ENCODE assay signal across 2 cellular contexts in the genomic region with DNA sequence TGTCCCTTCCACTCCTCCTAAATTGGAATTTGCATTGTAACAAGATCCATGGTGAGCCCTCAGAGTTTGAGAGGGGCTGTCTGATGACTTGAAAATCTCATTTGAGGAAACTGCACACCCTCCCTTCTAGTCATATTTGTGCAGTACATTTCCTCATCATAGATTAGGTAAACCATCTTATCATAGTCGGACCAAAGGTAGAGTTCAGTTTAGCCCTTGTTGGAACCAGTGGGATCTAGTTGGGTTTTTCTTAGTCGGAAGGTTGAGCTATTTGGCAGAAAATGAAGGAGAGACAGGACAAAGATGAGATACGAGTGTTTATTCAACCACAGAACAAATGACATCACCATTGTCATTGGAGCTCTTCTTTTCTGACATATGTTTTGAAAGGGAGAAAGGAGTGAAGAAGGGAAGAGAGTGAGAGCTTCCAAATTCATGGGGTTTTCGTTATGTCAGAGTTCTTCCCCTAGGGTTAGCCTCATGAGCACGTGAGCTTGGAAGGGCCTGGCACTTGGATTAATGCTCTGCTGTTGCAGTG.
TF ChIP-seq lines count a peak whose summit lies in the region.

No MANE protein-coding gene starts in this region.

TF ChIP-seq in HCT116, 20 proteins besides CTCF, POLR2A, EP300 and RAD21:
- TF ChIP-seq TCF7L2 (IDR thresholded peaks at IDR 0.05; ENCODE audit: borderline replicate concordance, extremely low read depth, insufficient read depth, insufficient read length) (no peak), SRF (IDR thresholded peaks at IDR 0.05; ENCODE audit: low read depth) (no peak), CEBPB (IDR thresholded peaks at IDR 0.05; ENCODE audit: low read depth) (no peak)

TF ChIP-seq in HepG2, 621 proteins besides CTCF, POLR2A, EP300 and RAD21 (continues in another document):
- TF ChIP-seq ATF7 (IDR thresholded peaks at IDR 0.05): peak; percentile 92
- TF ChIP-seq ATF7 (CRISPR knock-in tag; IDR thresholded peaks at IDR 0.05): no peak; the same call in 1 of the 2 replicates
- TF ChIP-seq KLF11 (CRISPR knock-in tag; IDR thresholded peaks at IDR 0.05): no peak
- TF ChIP-seq FOXK1 (CRISPR knock-in tag; IDR thresholded peaks at IDR 0.05; ENCODE audit: borderline replicate concordance, low read depth): no peak
- TF ChIP-seq, protein P1, sequence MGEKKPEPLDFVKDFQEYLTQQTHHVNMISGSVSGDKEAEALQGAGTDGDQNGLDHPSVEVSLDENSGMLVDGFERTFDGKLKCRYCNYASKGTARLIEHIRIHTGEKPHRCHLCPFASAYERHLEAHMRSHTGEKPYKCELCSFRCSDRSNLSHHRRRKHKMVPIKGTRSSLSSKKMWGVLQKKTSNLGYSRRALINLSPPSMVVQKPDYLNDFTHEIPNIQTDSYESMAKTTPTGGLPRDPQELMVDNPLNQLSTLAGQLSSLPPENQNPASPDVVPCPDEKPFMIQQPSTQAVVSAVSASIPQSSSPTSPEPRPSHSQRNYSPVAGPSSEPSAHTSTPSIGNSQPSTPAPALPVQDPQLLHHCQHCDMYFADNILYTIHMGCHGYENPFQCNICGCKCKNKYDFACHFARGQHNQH (CRISPR knock-in tag; IDR thresholded peaks at IDR 0.05): no peak
- no peak for TF ChIP-seq PRMT3 (CRISPR knock-in tag; IDR thresholded peaks at IDR 0.05; ENCODE audit: borderline replicate concordance, low read depth)
- no peak for TF ChIP-seq ZNF878 (CRISPR knock-in tag; IDR thresholded peaks at IDR 0.05)
- no peak for TF ChIP-seq ZNF577 (CRISPR knock-in tag; IDR thresholded peaks at IDR 0.05; ENCODE audit: borderline replicate concordance, low read depth)
- TF ChIP-seq, protein P2, sequence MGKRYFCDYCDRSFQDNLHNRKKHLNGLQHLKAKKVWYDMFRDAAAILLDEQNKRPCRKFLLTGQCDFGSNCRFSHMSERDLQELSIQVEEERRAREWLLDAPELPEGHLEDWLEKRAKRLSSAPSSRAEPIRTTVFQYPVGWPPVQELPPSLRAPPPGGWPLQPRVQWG (CRISPR knock-in tag; IDR thresholded peaks at IDR 0.05; ENCODE audit: borderline replicate concordance, low read depth): no peak
- TF ChIP-seq JUN (CRISPR knock-in tag; IDR thresholded peaks at IDR 0.05): 0 out of 2 replicates have a peak, but pooled peaks have one; percentile 32
- TF ChIP-seq, protein P3, sequence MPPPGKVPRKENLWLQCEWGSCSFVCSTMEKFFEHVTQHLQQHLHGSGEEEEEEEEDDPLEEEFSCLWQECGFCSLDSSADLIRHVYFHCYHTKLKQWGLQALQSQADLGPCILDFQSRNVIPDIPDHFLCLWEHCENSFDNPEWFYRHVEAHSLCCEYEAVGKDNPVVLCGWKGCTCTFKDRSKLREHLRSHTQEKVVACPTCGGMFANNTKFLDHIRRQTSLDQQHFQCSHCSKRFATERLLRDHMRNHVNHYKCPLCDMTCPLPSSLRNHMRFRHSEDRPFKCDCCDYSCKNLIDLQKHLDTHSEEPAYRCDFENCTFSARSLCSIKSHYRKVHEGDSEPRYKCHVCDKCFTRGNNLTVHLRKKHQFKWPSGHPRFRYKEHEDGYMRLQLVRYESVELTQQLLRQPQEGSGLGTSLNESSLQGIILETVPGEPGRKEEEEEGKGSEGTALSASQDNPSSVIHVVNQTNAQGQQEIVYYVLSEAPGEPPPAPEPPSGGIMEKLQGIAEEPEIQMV (CRISPR knock-in tag; IDR thresholded peaks at IDR 0.05; ENCODE audit: low read depth): no peak
- no peak for TF ChIP-seq SAP130 (CRISPR knock-in tag; IDR thresholded peaks at IDR 0.05; ENCODE audit: low read depth)
- TF ChIP-seq, protein P4, sequence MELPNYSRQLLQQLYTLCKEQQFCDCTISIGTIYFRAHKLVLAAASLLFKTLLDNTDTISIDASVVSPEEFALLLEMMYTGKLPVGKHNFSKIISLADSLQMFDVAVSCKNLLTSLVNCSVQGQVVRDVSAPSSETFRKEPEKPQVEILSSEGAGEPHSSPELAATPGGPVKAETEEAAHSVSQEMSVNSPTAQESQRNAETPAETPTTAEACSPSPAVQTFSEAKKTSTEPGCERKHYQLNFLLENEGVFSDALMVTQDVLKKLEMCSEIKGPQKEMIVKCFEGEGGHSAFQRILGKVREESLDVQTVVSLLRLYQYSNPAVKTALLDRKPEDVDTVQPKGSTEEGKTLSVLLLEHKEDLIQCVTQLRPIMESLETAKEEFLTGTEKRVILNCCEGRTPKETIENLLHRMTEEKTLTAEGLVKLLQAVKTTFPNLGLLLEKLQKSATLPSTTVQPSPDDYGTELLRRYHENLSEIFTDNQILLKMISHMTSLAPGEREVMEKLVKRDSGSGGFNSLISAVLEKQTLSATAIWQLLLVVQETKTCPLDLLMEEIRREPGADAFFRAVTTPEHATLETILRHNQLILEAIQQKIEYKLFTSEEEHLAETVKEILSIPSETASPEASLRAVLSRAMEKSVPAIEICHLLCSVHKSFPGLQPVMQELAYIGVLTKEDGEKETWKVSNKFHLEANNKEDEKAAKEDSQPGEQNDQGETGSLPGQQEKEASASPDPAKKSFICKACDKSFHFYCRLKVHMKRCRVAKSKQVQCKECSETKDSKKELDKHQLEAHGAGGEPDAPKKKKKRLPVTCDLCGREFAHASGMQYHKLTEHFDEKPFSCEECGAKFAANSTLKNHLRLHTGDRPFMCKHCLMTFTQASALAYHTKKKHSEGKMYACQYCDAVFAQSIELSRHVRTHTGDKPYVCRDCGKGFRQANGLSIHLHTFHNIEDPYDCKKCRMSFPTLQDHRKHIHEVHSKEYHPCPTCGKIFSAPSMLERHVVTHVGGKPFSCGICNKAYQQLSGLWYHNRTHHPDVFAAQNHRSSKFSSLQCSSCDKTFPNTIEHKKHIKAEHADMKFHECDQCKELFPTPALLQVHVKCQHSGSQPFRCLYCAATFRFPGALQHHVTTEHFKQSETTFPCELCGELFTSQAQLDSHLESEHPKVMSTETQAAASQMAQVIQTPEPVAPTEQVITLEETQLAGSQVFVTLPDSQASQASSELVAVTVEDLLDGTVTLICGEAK (IDR thresholded peaks at IDR 0.05): no peak
- TF ChIP-seq, protein P4 (CRISPR knock-in tag; IDR thresholded peaks at IDR 0.05): no peak
- no peak for TF ChIP-seq HIVEP1 (CRISPR knock-in tag; IDR thresholded peaks at IDR 0.05)
- TF ChIP-seq LCORL (IDR thresholded peaks at IDR 0.05): no peak
- TF ChIP-seq LCORL (CRISPR knock-in tag; IDR thresholded peaks at IDR 0.05): no peak
- no peak for TF ChIP-seq CEBPB (IDR thresholded peaks at IDR 0.05; ENCODE audit: borderline replicate concordance, low read depth, low read length)
- TF ChIP-seq NBN (conservative IDR thresholded peaks at IDR 0.05): no peak
- no peak for TF ChIP-seq KDM4B (CRISPR knock-in tag; IDR thresholded peaks at IDR 0.05)
- TF ChIP-seq TBL1XR1 (IDR thresholded peaks at IDR 0.05; ENCODE audit: borderline replicate concordance, low read length, partially characterized antibody): no peak
- TF ChIP-seq, protein P5, sequence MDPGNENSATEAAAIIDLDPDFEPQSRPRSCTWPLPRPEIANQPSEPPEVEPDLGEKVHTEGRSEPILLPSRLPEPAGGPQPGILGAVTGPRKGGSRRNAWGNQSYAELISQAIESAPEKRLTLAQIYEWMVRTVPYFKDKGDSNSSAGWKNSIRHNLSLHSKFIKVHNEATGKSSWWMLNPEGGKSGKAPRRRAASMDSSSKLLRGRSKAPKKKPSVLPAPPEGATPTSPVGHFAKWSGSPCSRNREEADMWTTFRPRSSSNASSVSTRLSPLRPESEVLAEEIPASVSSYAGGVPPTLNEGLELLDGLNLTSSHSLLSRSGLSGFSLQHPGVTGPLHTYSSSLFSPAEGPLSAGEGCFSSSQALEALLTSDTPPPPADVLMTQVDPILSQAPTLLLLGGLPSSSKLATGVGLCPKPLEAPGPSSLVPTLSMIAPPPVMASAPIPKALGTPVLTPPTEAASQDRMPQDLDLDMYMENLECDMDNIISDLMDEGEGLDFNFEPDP (CRISPR knock-in tag; conservative IDR thresholded peaks at IDR 0.05): no peak
- TF ChIP-seq IRF2 (CRISPR knock-in tag; IDR thresholded peaks at IDR 0.05): no peak
- TF ChIP-seq, protein P6, sequence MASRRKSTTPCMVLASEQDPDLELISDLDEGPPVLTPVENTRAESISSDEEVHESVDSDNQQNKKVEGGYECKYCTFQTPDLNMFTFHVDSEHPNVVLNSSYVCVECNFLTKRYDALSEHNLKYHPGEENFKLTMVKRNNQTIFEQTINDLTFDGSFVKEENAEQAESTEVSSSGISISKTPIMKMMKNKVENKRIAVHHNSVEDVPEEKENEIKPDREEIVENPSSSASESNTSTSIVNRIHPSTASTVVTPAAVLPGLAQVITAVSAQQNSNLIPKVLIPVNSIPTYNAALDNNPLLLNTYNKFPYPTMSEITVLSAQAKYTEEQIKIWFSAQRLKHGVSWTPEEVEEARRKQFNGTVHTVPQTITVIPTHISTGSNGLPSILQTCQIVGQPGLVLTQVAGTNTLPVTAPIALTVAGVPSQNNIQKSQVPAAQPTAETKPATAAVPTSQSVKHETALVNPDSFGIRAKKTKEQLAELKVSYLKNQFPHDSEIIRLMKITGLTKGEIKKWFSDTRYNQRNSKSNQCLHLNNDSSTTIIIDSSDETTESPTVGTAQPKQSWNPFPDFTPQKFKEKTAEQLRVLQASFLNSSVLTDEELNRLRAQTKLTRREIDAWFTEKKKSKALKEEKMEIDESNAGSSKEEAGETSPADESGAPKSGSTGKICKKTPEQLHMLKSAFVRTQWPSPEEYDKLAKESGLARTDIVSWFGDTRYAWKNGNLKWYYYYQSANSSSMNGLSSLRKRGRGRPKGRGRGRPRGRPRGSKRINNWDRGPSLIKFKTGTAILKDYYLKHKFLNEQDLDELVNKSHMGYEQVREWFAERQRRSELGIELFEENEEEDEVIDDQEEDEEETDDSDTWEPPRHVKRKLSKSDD (CRISPR knock-in tag; IDR thresholded peaks at IDR 0.05; ENCODE audit: low read depth): no peak
- no peak for TF ChIP-seq TBX2 (CRISPR knock-in tag; IDR thresholded peaks at IDR 0.05; ENCODE audit: borderline replicate concordance)
- no peak for TF ChIP-seq SIX1 (CRISPR knock-in tag; IDR thresholded peaks at IDR 0.05; ENCODE audit: borderline replicate concordance)
- 0 out of 2 replicates have a peak, but pooled peaks have one; percentile 75 for TF ChIP-seq EHMT2 (IDR thresholded peaks at IDR 0.05; ENCODE audit: borderline replicate concordance, low read depth, low read length)
- no peak for TF ChIP-seq MLLT10 (CRISPR knock-in tag; IDR thresholded peaks at IDR 0.05)
- no peak for TF ChIP-seq TP53 (CRISPR knock-in tag; conservative IDR thresholded peaks at IDR 0.05)
- TF ChIP-seq ZNF790 (CRISPR knock-in tag; IDR thresholded peaks at IDR 0.05; ENCODE audit: borderline replicate concordance): no peak
- TF ChIP-seq, protein P7, sequence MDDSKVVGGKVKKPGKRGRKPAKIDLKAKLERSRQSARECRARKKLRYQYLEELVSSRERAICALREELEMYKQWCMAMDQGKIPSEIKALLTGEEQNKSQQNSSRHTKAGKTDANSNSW (CRISPR knock-in tag; IDR thresholded peaks at IDR 0.05; ENCODE audit: borderline replicate concordance): no peak
- TF ChIP-seq CHD2 (IDR thresholded peaks at IDR 0.05; ENCODE audit: low read depth, low read length): no peak
- TF ChIP-seq, protein P8, sequence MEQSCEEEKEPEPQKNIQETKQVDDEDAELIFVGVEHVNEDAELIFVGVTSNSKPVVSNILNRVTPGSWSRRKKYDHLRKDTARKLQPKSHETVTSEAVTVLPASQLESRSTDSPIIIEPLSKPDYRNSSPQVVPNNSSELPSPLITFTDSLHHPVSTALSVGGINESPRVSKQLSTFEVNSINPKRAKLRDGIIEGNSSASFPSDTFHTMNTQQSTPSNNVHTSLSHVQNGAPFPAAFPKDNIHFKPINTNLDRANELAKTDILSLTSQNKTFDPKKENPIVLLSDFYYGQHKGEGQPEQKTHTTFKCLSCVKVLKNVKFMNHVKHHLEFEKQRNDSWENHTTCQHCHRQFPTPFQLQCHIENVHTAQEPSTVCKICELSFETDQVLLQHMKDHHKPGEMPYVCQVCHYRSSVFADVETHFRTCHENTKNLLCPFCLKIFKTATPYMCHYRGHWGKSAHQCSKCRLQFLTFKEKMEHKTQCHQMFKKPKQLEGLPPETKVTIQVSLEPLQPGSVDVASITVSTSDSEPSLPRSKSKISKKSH (CRISPR knock-in tag; IDR thresholded peaks at IDR 0.05; ENCODE audit: borderline replicate concordance): no peak
- no peak for TF ChIP-seq MXI1 (IDR thresholded peaks at IDR 0.05; ENCODE audit: borderline replicate concordance, low read depth, low read length)
- no peak for TF ChIP-seq ZZZ3 (CRISPR knock-in tag; IDR thresholded peaks at IDR 0.05; ENCODE audit: borderline replicate concordance)
- TF ChIP-seq, protein P9, sequence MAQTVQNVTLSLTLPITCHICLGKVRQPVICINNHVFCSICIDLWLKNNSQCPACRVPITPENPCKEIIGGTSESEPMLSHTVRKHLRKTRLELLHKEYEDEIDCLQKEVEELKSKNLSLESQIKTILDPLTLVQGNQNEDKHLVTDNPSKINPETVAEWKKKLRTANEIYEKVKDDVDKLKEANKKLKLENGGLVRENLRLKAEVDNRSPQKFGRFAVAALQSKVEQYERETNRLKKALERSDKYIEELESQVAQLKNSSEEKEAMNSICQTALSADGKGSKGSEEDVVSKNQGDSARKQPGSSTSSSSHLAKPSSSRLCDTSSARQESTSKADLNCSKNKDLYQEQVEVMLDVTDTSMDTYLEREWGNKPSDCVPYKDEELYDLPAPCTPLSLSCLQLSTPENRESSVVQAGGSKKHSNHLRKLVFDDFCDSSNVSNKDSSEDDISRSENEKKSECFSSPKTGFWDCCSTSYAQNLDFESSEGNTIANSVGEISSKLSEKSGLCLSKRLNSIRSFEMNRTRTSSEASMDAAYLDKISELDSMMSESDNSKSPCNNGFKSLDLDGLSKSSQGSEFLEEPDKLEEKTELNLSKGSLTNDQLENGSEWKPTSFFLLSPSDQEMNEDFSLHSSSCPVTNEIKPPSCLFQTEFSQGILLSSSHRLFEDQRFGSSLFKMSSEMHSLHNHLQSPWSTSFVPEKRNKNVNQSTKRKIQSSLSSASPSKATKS (CRISPR knock-in tag; IDR thresholded peaks at IDR 0.05): no peak
- no peak for TF ChIP-seq AGO1 (IDR thresholded peaks at IDR 0.05; ENCODE audit: low read depth, low read length, poor library complexity, severe bottlenecking)
